In the genomic region with DNA sequence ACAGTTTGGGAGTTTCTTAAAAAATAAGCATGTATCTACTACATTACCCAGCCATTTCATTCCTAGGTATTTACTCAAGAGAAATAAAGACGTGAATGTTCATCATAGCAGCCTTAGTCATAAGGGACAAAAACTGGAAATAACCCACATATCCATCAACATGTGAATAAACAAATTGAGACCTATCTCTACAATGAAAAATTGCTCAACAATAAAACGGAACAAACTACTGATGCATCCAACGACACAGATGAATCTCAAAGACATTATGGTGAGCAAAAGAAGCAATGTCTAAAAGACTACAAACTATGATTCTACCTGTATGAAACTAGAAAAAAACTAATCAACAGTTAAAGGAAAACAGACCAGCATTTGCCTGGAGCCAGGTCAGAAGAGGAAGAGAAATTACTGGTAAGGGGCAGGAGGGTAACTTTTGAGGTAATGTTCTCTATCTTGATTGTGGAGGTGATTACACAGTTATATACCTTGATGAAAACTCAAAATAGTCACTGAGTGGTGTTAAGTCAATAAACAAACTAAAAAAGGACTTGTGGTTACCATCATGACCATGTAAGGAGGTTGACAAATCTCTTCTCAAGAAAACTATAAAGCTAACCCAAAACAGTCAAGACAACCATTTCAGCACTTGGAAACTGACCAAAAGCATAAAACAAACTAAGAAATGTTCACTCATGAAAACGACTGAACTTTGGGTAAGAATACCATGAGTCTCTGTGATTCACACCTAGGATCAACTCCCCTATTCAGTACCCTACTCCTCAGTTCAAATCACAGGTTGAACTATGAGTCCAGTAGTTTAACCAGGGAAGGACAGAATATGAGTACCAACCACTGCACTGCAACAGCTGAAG, we compare ENCODE assay signal across 1 cellular context.
TF ChIP-seq lines count a peak whose summit lies in the region.

No MANE protein-coding gene starts in this region.

TF ChIP-seq in GM23338, 12 proteins besides CTCF, POLR2A, EP300 and RAD21 (continued from another document):
- TF ChIP-seq, protein P1, sequence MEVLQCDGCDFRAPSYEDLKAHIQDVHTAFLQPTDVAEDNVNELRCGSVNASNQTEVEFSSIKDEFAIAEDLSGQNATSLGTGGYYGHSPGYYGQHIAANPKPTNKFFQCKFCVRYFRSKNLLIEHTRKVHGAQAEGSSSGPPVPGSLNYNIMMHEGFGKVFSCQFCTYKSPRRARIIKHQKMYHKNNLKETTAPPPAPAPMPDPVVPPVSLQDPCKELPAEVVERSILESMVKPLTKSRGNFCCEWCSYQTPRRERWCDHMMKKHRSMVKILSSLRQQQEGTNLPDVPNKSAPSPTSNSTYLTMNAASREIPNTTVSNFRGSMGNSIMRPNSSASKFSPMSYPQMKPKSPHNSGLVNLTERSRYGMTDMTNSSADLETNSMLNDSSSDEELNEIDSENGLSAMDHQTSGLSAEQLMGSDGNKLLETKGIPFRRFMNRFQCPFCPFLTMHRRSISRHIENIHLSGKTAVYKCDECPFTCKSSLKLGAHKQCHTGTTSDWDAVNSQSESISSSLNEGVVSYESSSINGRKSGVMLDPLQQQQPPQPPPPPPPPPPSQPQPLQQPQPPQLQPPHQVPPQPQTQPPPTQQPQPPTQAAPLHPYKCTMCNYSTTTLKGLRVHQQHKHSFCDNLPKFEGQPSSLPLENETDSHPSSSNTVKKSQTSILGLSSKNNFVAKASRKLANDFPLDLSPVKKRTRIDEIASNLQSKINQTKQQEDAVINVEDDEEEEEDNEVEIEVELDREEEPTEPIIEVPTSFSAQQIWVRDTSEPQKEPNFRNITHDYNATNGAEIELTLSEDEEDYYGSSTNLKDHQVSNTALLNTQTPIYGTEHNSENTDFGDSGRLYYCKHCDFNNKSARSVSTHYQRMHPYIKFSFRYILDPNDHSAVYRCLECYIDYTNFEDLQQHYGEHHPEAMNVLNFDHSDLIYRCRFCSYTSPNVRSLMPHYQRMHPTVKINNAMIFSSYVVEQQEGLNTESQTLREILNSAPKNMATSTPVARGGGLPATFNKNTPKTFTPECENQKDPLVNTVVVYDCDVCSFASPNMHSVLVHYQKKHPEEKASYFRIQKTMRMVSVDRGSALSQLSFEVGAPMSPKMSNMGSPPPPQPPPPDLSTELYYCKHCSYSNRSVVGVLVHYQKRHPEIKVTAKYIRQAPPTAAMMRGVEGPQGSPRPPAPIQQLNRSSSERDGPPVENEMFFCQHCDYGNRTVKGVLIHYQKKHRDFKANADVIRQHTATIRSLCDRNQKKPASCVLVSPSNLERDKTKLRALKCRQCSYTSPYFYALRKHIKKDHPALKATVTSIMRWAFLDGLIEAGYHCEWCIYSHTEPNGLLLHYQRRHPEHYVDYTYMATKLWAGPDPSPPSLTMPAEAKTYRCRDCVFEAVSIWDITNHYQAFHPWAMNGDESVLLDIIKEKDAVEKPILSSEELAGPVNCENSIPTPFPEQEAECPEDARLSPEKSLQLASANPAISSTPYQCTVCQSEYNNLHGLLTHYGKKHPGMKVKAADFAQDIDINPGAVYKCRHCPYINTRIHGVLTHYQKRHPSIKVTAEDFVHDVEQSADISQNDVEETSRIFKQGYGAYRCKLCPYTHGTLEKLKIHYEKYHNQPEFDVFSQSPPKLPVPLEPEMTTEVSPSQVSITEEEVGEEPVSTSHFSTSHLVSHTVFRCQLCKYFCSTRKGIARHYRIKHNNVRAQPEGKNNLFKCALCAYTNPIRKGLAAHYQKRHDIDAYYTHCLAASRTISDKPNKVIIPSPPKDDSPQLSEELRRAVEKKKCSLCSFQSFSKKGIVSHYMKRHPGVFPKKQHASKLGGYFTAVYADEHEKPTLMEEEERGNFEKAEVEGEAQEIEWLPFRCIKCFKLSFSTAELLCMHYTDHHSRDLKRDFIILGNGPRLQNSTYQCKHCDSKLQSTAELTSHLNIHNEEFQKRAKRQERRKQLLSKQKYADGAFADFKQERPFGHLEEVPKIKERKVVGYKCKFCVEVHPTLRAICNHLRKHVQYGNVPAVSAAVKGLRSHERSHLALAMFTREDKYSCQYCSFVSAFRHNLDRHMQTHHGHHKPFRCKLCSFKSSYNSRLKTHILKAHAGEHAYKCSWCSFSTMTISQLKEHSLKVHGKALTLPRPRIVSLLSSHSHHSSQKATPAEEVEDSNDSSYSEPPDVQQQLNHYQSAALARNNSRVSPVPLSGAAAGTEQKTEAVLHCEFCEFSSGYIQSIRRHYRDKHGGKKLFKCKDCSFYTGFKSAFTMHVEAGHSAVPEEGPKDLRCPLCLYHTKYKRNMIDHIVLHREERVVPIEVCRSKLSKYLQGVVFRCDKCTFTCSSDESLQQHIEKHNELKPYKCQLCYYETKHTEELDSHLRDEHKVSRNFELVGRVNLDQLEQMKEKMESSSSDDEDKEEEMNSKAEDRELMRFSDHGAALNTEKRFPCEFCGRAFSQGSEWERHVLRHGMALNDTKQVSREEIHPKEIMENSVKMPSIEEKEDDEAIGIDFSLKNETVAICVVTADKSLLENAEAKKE (CRISPR knock-in tag; IDR thresholded peaks at IDR 0.05): no peak
- TF ChIP-seq ZNF331 (CRISPR knock-in tag; IDR thresholded peaks at IDR 0.05; ENCODE audit: low read depth): no peak
- TF ChIP-seq EZH2 (IDR thresholded peaks at IDR 0.05; ENCODE audit: low read depth, unreplicated experiment): no peak
- TF ChIP-seq STAT1 (IDR thresholded peaks at IDR 0.05; ENCODE audit: unreplicated experiment): no peak
- TF ChIP-seq CREB1 (CRISPR knock-in tag; IDR thresholded peaks at IDR 0.05; ENCODE audit: low read depth): no peak
- TF ChIP-seq, protein P2, sequence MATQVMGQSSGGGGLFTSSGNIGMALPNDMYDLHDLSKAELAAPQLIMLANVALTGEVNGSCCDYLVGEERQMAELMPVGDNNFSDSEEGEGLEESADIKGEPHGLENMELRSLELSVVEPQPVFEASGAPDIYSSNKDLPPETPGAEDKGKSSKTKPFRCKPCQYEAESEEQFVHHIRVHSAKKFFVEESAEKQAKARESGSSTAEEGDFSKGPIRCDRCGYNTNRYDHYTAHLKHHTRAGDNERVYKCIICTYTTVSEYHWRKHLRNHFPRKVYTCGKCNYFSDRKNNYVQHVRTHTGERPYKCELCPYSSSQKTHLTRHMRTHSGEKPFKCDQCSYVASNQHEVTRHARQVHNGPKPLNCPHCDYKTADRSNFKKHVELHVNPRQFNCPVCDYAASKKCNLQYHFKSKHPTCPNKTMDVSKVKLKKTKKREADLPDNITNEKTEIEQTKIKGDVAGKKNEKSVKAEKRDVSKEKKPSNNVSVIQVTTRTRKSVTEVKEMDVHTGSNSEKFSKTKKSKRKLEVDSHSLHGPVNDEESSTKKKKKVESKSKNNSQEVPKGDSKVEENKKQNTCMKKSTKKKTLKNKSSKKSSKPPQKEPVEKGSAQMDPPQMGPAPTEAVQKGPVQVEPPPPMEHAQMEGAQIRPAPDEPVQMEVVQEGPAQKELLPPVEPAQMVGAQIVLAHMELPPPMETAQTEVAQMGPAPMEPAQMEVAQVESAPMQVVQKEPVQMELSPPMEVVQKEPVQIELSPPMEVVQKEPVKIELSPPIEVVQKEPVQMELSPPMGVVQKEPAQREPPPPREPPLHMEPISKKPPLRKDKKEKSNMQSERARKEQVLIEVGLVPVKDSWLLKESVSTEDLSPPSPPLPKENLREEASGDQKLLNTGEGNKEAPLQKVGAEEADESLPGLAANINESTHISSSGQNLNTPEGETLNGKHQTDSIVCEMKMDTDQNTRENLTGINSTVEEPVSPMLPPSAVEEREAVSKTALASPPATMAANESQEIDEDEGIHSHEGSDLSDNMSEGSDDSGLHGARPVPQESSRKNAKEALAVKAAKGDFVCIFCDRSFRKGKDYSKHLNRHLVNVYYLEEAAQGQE (IDR thresholded peaks at IDR 0.05; ENCODE audit: unreplicated experiment): no peak
- TF ChIP-seq POLR2AphosphoS5 (IDR thresholded peaks at IDR 0.05; ENCODE audit: low read depth): no peak
- no peak for TF ChIP-seq ZNF114 (CRISPR knock-in tag; IDR thresholded peaks at IDR 0.05)
- TF ChIP-seq NANOG (IDR thresholded peaks at IDR 0.05; ENCODE audit: borderline replicate concordance): no peak
